26 cellular contexts compared by ENCODE assay signal in genomic region chr9:20286969-20287368, GRCh38.
"Had no signal": no experiment of that assay in that cellular context is flagged by ENCODE, and none has a peak within 500 bp of the region (broad histone marks: within the 10 kb centered on the region; RNA-seq: fewer than 3 reads in every experiment).

No MANE protein-coding gene starts in this region.

- H3K4me1 Mint-ChIP-seq: memory B cell; mesothelial cell of epicardium; stimulated activated memory B cell treated with anti-CD40 and anti-IgM and Interleukin-4, amounts not matched to agents 10 μg/mL and 1 μg/mL and 100 μg/mL, for 72 hours had no signal

- H2AFZ ChIP-seq: hepatocyte had no signal

- H3K4me3 ChIP-seq: esophagus muscularis mucosa, gastroesophageal sphincter, heart left ventricle, hepatocyte, lung, mucosa of descending colon, psoas muscle, skin epidermis, spleen, thoracic aorta, tibial nerve, upper lobe of left lung had no signal

- H3K27ac ChIP-seq: esophagus muscularis mucosa, foreskin keratinocyte, gastroesophageal sphincter, hepatocyte, psoas muscle, skin epidermis, spleen, thoracic aorta, tibial nerve had no signal

- H3K36me3 ChIP-seq: esophagus muscularis mucosa, gastroesophageal sphincter, heart left ventricle, spleen, thoracic aorta, tibial nerve, upper lobe of left lung had no signal

- ATAC-seq: foreskin keratinocyte; gastroesophageal sphincter; heart left ventricle; left lobe of liver; mucosa of descending colon; psoas muscle; stimulated activated memory B cell treated with anti-CD40 and anti-IgM and Interleukin-4, amounts not matched to agents 10 μg/mL and 1 μg/mL and 100 μg/mL, for 72 hours; stimulated activated naive CD8-positive, alpha-beta T cell treated with anti-CD3 and anti-CD28 coated beads, Interleukin-15, Interleukin-2, amounts not matched to agents 100 U/mL and 50 U/mL, for 24 hours had no signal

- H3K4me2 ChIP-seq: hepatocyte had no signal

- H3K4me1 ChIP-seq: foreskin keratinocyte, gastroesophageal sphincter, psoas muscle, spleen, tibial nerve had no signal

- H3K36me3 Mint-ChIP-seq: memory B cell; mesothelial cell of epicardium; stimulated activated memory B cell treated with anti-CD40 and anti-IgM and Interleukin-4, amounts not matched to agents 10 μg/mL and 1 μg/mL and 100 μg/mL, for 72 hours had no signal

- H3K27me3 ChIP-seq: esophagus muscularis mucosa, foreskin keratinocyte, gastroesophageal sphincter, heart left ventricle, hepatocyte, spleen, tibial nerve, upper lobe of left lung had no signal

- H3K4me3 Mint-ChIP-seq: memory B cell; mesothelial cell of epicardium; nephron; stimulated activated memory B cell treated with anti-CD40 and anti-IgM and Interleukin-4, amounts not matched to agents 10 μg/mL and 1 μg/mL and 100 μg/mL, for 72 hours had no signal

- DNase-seq: cortex of kidney; foreskin keratinocyte; heart left ventricle; kidney; mucosa of descending colon; naive B cell; nucleus accumbens; psoas muscle; right cardiac atrium; spleen; stimulated activated CD4-positive, alpha-beta T cell treated with anti-CD3 and anti-CD28 coated beads, Interleukin-4, amount 100 ng/mL, for 4 hours; stimulated activated naive CD8-positive, alpha-beta T cell treated with anti-CD3 and anti-CD28 coated beads, Interleukin-15, Interleukin-2, amounts not matched to agents 100 U/mL and 50 U/mL, for 24 hours; substantia nigra; upper lobe of left lung had no signal

- H3K79me2 ChIP-seq: hepatocyte had no signal

- H3K9me3 Mint-ChIP-seq: memory B cell; stimulated activated memory B cell treated with anti-CD40 and anti-IgM and Interleukin-4, amounts not matched to agents 10 μg/mL and 1 μg/mL and 100 μg/mL, for 72 hours had no signal

- H3K27me3 Mint-ChIP-seq: stimulated activated memory B cell treated with anti-CD40 and anti-IgM and Interleukin-4, amounts not matched to agents 10 μg/mL and 1 μg/mL and 100 μg/mL, for 72 hours had no signal

- H3K27ac Mint-ChIP-seq: memory B cell; mesothelial cell of epicardium; nephron; stimulated activated memory B cell treated with anti-CD40 and anti-IgM and Interleukin-4, amounts not matched to agents 10 μg/mL and 1 μg/mL and 100 μg/mL, for 72 hours had no signal

- H3K9me3 ChIP-seq: esophagus muscularis mucosa, mucosa of descending colon, psoas muscle, thoracic aorta, tibial nerve, upper lobe of left lung had no signal
